In genomic region chr7:73557397-73558257, GRCh38 we compare ENCODE assay signal across 8 cellular contexts. TPM values are rescaled to one million over a fixed set of nuclear protein-coding genes. Genes with fewer than 3 reads are reported as not detected.
A peak's percentile ranks its signal among the peaks of the same experiment; 100 is the strongest.
DNase-seq lines count a peak whose midpoint lies in the region; ATAC-seq and TF ChIP-seq lines count a peak whose summit lies in the region.

BCL7B (minus strand) TSS chr7:73557690; CDS start chr7:73557578, 112 bp downstream.

- WGBS in adipose tissue, 3 donors: 4 to 8% (median 6%) methylated on average over 59 to 82 of the region's 83 CpGs
- WGBS in heart right ventricle, 2 donors: 5 to 12% methylated on average over 31 to 83 of the region's 83 CpGs
- 11 to 16% methylated on average over 22 to 26 of the region's 83 CpGs for WGBS in upper lobe of left lung, 2 donors

- H3K9me3 ChIP-seq in heart right ventricle (no peaks in the 10 kb centered on the region), upper lobe of left lung (no peaks in the 10 kb centered on the region)

- H3K27me3 ChIP-seq in heart right ventricle (no peaks in the 10 kb centered on the region), upper lobe of left lung (no peaks in the 10 kb centered on the region)

- TF ChIP-seq POLR2A in upper lobe of left lung (IDR thresholded peaks at IDR 0.05): peak in 3 of 4 donors; percentile 43 to 82 (median 80)

- peak; percentile 71 for DNase-seq in EL
- peak; percentile 44 to 46 for DNase-seq in Kasumi-1 (lab: John Stamatoyannopoulos, UW)
- peak; percentile 74 for DNase-seq in SW480 (ENCODE audit: low spot score)
- peak; percentile 55 to 79 for DNase-seq in heart right ventricle
- peak; percentile 92 for DNase-seq in posterior vena cava (ENCODE audit: low spot score)
- peak; percentile 70 to 97 for DNase-seq in upper lobe of left lung

- TF ChIP-seq CTCF in heart right ventricle (IDR thresholded peaks at IDR 0.05) (no peak), upper lobe of left lung (IDR thresholded peaks at IDR 0.05) (peak in 2 of 6 experiments; percentile 17 to 23)

- peak; percentile 41 for ATAC-seq in GM21737 (IDR thresholded peaks at IDR 0.05; ENCODE audit: unreplicated experiment)
- ATAC-seq in heart right ventricle: peak; percentile 58 to 80 (median 66)
- peak; percentile 82 to 84 for ATAC-seq in upper lobe of left lung (ENCODE audit: low FRiP score in 2 of 2)

- H3K36me3 ChIP-seq in heart right ventricle (peaks cover 0 to 26% (median 4%) of the 10 kb centered on the region in 9 donors), upper lobe of left lung (peaks cover 4 to 11% (median 7%) of the 10 kb centered on the region in 4 donors)

- H3K4me3 ChIP-seq in heart right ventricle: peak within 1 kb of the TSS; percentile 52 to 86 (median 76)
- peak within 1 kb of the TSS; percentile 27 to 86 (median 70) for H3K4me3 ChIP-seq in upper lobe of left lung

- intact Hi-C loops in heart right ventricle (cut with DNase I) (loop anchor here in 7 of 10 donors (1.0 to 5.0 kb wide), 4 partner anchors 21 to 35 kb away; partner anchors contain the start of genes BAZ1B (in 7 of the 7) and TBL2 (in 1 of the 7)), posterior vena cava (cut with DNase I) (no loop called here)

- H3K27ac ChIP-seq in adipose tissue (ENCODE audit: low read depth, low read length) (peak within 1 kb of the TSS; percentile 98), heart right ventricle (peak within 1 kb of the TSS; percentile 96 to 100 (median 99)), upper lobe of left lung (peak within 1 kb of the TSS; percentile 95 to 100 (median 100))

- H3K4me1 ChIP-seq in heart right ventricle: peaks cover 3 to 39% (median 30%) of the 10 kb centered on the region in 9 donors
- H3K4me1 ChIP-seq in upper lobe of left lung: peaks cover 12 to 37% (median 21%) of the 10 kb centered on the region in 4 donors

- no peak for TF ChIP-seq EP300 in upper lobe of left lung (IDR thresholded peaks at IDR 0.05)

RNA-seq across cellular contexts. Expression of gene BCL7B, which starts in this region (rescaled TPM):
- 10 to 100 TPM; 20.8 to 70.4 (median 68.8) TPM for polyA plus RNA-seq in adipose tissue
- 10 to 100 TPM; 65.1 to 85.8 (median 73.9) TPM for total RNA-seq in heart right ventricle
- 10 to 100 TPM; 64.9 to 65.5 TPM for polyA plus RNA-seq in heart right ventricle
- total RNA-seq in posterior vena cava: 10 to 100 TPM; 59.0 to 79.2 TPM
- total RNA-seq in upper lobe of left lung: 10 to 100 TPM; 50.3 to 95.9 (median 62.5) TPM

Comparison
In these comparisons a context has a peak if more than half of its experiments do, and no peak if none do; other contexts are left out.
1. Peak in every context shown above with its lines: DNase-seq, ATAC-seq, H3K4me3 ChIP-seq and H3K27ac ChIP-seq.
2. intact Hi-C loops: an anchor here in heart right ventricle (1.0 to 5.0 kb wide); none called in posterior vena cava.